ENCODE assay signal across 26 cellular contexts in the genomic region with DNA sequence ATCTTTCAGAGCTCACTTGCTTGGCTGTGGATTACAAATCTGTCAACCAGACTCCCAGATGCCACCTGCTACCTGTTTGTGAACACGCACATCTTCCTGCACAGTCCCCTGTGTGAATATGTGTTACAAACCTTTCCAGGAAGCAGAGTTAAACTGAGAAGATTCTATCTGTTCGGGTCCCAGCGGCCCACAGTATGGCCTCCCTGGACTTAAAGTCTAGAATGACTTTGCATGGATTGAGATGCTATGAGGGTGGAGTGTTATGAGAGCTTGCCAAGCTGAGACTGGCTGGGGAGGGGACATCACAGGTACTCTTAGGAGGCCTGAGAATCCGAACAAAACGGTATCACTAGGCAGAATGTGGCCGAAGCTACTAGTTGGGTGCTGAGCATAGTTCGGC. TPM values are rescaled to one million over a fixed set of nuclear protein-coding genes. Genes with fewer than 3 reads are reported as not detected.
DNase-seq lines count a peak whose midpoint lies in the region; ATAC-seq and TF ChIP-seq lines count a peak whose summit lies in the region.
"Had no signal": no experiment of that assay in that cellular context is flagged by ENCODE, and none has a peak within 500 bp of the region (broad histone marks: within the 10 kb centered on the region; RNA-seq: fewer than 3 reads in every experiment).

No MANE protein-coding gene starts in this region.

- H3K27me3 ChIP-seq in gastroesophageal sphincter, result peaks cover 57% of the 10 kb centered on the region
- H3K27me3 ChIP-seq in tibial artery, result no peaks in the 10 kb centered on the region
- H3K27me3 ChIP-seq: BLaER1 treated with 17β-estradiol and CSF1 and Interleukin-3, amounts not matched to agents 10 nM and 100 nM; MG63 had no signal

- no peaks in the 10 kb centered on the region for H3K36me3 ChIP-seq in gastroesophageal sphincter
- no peaks in the 10 kb centered on the region for H3K36me3 ChIP-seq in tibial artery
- H3K36me3 ChIP-seq: BLaER1 treated with 17β-estradiol and CSF1 and Interleukin-3, amounts not matched to agents 10 nM and 100 nM; MG63 had no signal

- TF ChIP-seq POLR2A in gastroesophageal sphincter (IDR thresholded peaks at IDR 0.05), result no peak

- DNase-seq in NCI-H2171 (lab: John Stamatoyannopoulos, UW), result peak; percentile 79
- DNase-seq in posterior vena cava (ENCODE audit: low spot score), result peak; percentile 55
- DNase-seq in tibial artery, result no peak
- no peak for DNase-seq in SKM-1 (lab: John Stamatoyannopoulos, UW; ENCODE audit: unreplicated experiment)
- DNase-seq in stimulated activated CD8-positive, alpha-beta memory T cell treated with anti-CD3 and anti-CD28 coated beads, Interleukin-4, amount 100 ng/mL, for 48 hours, result no peak
- DNase-seq: AML-193; CD4-positive, alpha-beta T cell; COR-L47; GOT3; HCEC 1CT; KG1; MG63; NCI-H1105 treated with DMSO at 0.1 percent for 48 hours; NCI-H146; NCI-H1930; NCI-H2107; NCI-H446 treated with DMSO at 0.1 percent for 48 hours; NCI-H526; NCI-H82; NK-92 treated with Interleukin-12 subunit alpha and Interleukin-12 subunit beta, amount 100 ng/mL, for 24 hours; PC-3 had no signal

- intact Hi-C loops in posterior vena cava (cut with DNase I), result no loop called here
- intact Hi-C loops in tibial artery (cut with DNase I; ENCODE audit: low total_unique reads), result no loop called here

- ATAC-seq in gastroesophageal sphincter (no peak), GM19395 (IDR thresholded peaks at IDR 0.05; ENCODE audit: unreplicated experiment) (no peak)
- ATAC-seq: GM12878, PC-3 had no signal

- TF ChIP-seq CTCF in gastroesophageal sphincter (IDR thresholded peaks at IDR 0.05) (no peak), tibial artery (IDR thresholded peaks at IDR 0.05) (no peak)

- no peaks in the 10 kb centered on the region for H3K9me3 ChIP-seq in gastroesophageal sphincter
- H3K9me3 ChIP-seq in tibial artery, result no peaks in the 10 kb centered on the region
- H3K9me3 ChIP-seq: A549; BLaER1 treated with 17β-estradiol and CSF1 and Interleukin-3, amounts not matched to agents 10 nM and 100 nM; MG63 had no signal

- TF ChIP-seq EP300 in gastroesophageal sphincter (IDR thresholded peaks at IDR 0.05), result no peak

- WGBS in gastroesophageal sphincter (ENCODE audit: low coverage in 1 of 2), 2 donors, result 77% methylated on average over 7 of the region's 7 CpGs; no CpG with 5 or more reads in 1 of the 2 donors

- no peak overlapping the region for H3K4me3 ChIP-seq in gastroesophageal sphincter
- H3K4me3 ChIP-seq in tibial artery, result no peak overlapping the region
- H3K4me3 ChIP-seq: A549; BLaER1 treated with 17β-estradiol and CSF1 and Interleukin-3, amounts not matched to agents 10 nM and 100 nM; GM12878; MG63 had no signal

- H3K27ac ChIP-seq in gastroesophageal sphincter, result peak overlapping the region in 3 of 4 donors; percentile 1 to 43 (median 19)
- H3K27ac ChIP-seq in tibial artery, result peak overlapping the region; percentile 53 to 68
- H3K27ac ChIP-seq: A549; BLaER1 treated with 17β-estradiol and CSF1 and Interleukin-3, amounts not matched to agents 10 nM and 100 nM had no signal

- H3K4me1 ChIP-seq in gastroesophageal sphincter (peaks cover 0 to 23% (median 7%) of the 10 kb centered on the region in 3 donors), tibial artery (peaks cover 0 to 72% (median 41%) of the 10 kb centered on the region in 4 donors)
- H3K4me1 ChIP-seq: A549 had no signal

RNA-seq across cellular contexts. Expression of gene LTBP2, which starts 29.5 kb away (rescaled TPM):
- total RNA-seq in gastroesophageal sphincter (100 to 1,000 TPM in 1 of 4 donors, 10 to 100 TPM in 3; 45.9 to 158 (median 88.4) TPM), posterior vena cava (100 to 1,000 TPM; 141 to 168 TPM)

Comparison
In these comparisons a context has a peak if more than half of its experiments do, and no peak if none do; other contexts are left out.
1. DNase-seq: peak in NCI-H2171 (single experiment) and posterior vena cava (single experiment); none in tibial artery (0 of 2), SKM-1 (single experiment) and stimulated activated CD8-positive, alpha-beta memory T cell treated with anti-CD3 and anti-CD28 coated beads, Interleukin-4, amount 100 ng/mL, for 48 hours (single experiment).